ENCODE assay signal across 8 cellular contexts in the genomic region with DNA sequence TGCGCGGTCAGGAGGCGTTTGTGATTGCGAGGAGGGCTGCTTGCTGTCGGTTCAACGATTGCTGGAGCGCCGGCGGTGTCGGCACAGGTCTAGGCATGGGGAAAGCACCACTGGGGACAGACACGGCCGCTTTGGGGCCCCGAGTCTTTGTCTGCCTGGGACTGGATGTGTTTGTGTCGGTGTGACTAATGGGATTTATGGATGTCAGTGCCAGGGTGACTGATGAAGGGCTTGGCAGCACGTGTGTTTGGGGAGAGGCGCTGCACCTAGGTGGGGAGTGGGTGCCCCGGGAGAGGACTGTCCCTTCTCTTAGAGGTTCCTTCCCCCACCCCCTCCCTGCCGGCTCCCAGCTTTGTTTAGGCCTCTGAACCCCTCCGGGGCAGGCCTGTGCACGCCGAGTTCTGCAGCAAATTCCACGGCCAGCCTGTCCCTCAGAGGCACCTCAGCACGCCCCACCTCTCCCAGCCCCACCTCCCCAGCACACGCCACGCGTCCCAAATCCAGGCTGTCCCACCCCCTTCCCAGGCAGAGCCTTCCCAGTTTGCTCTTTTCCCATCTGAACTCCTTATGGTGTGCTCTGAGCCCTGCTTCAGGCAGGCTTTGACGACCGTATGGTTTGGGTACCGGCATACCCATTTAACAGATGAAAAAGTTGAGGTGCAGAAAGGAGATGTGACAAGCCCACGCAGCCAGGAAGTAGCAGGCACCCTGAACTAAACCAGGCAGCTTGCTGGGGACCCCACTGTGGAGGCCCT. TPM values are rescaled to one million over a fixed set of nuclear protein-coding genes. Genes with fewer than 3 reads are reported as not detected.
A peak's percentile ranks its signal among the peaks of the same experiment; 100 is the strongest.
DNase-seq lines count a peak whose midpoint lies in the region; ATAC-seq and TF ChIP-seq lines count a peak whose summit lies in the region.

No MANE protein-coding gene starts in this region.

- H3K79me2 ChIP-seq in MM.1S (ENCODE audit: low read length): no peaks in the 10 kb centered on the region

- no peaks in the 10 kb centered on the region for H4K20me1 ChIP-seq in MM.1S (ENCODE audit: insufficient read depth, low read length)

- POLR2A ChIA-PET in BJ (lab: Charles Lee): interaction anchor here (0.5 kb wide), 1 partner anchor 724 kb away, joined by 6 read pairs; no protein-coding TSS in a partner anchor

- CTCF ChIA-PET in BJ (lab: Yijun Ruan, JAX): interaction anchor here (0.7 kb wide), 1 partner anchor 12 kb away, joined by 3 read pairs; no protein-coding TSS in a partner anchor

- intact Hi-C loops in spleen (cut with DNase I; ENCODE audit: low total_unique reads): loop anchor here (10.0 kb wide), 1 partner anchor 45 kb away; no protein-coding TSS in a partner anchor

- H3K9me3 ChIP-seq in iPS-20b (ENCODE audit: insufficient read depth, low read depth, low read length): no peaks in the 10 kb centered on the region
- peaks cover 0 to 7% (median 2%) of the 10 kb centered on the region in 8 donors for H3K9me3 ChIP-seq in spleen
- H3K9me3 ChIP-seq in MM.1S (replicated peaks; ENCODE audit: insufficient read depth, low read length): no peaks in the 10 kb centered on the region

- H3K4me2 ChIP-seq in MM.1S (ENCODE audit: low read depth, low read length): no peak overlapping the region

- H3K27me3 ChIP-seq in BJ (ENCODE audit: control insufficient read depth, insufficient read depth, low read length) (no peaks in the 10 kb centered on the region), iPS-20b (ENCODE audit: insufficient read depth, low read length) (peaks cover 72% of the 10 kb centered on the region), spleen (replicated peaks in 1 of 7) (peaks cover 0 to 73% (median 44%) of the 10 kb centered on the region in 7 donors), MM.1S (replicated peaks; ENCODE audit: insufficient read depth, low read length) (peaks cover 78% of the 10 kb centered on the region)

- DNase-seq in BJ (ENCODE audit: low read depth) (no peak), HFF-Myc (ENCODE audit: extremely low read depth, low read depth) (no peak), astrocyte of the cerebellum (ENCODE audit: low read depth) (no peak), spleen (no peak), MM.1S (no peak), retina (no peak)

- in situ Hi-C loops in astrocyte of the cerebellum (cut with HindIII; ENCODE audit: low sequenced_read_pairs): loop anchor here (5.0 kb wide), 1 partner anchor 68 kb away; no protein-coding TSS in a partner anchor

- H3K36me3 ChIP-seq in BJ (ENCODE audit: control insufficient read depth, insufficient read depth, low read length): peaks cover 11% of the 10 kb centered on the region
- no peaks in the 10 kb centered on the region for H3K36me3 ChIP-seq in iPS-20b (ENCODE audit: insufficient read depth, low read depth, low read length)
- no peaks in the 10 kb centered on the region for H3K36me3 ChIP-seq in spleen
- H3K36me3 ChIP-seq in MM.1S (replicated peaks; ENCODE audit: insufficient read depth, low read length): no peaks in the 10 kb centered on the region

- H2AFZ ChIP-seq in MM.1S (ENCODE audit: low read length): no peak overlapping the region

- WGBS in spleen, 5 donors: 18 to 27% (median 21%) methylated on average over 28 to 30 of the region's 30 CpGs

- TF ChIP-seq POLR2A in spleen (IDR thresholded peaks at IDR 0.05): no peak

- TF ChIP-seq CTCF in BJ (IDR thresholded peaks at IDR 0.05; ENCODE audit: insufficient read depth, low read depth, low read length) (no peak), HFF-Myc (IDR thresholded peaks at IDR 0.05; ENCODE audit: low read depth, low read length, missing control alignments) (no peak), astrocyte of the cerebellum (IDR thresholded peaks at IDR 0.05; ENCODE audit: low read depth, low read length, missing control alignments) (no peak), spleen (IDR thresholded peaks at IDR 0.05 in 8 of 11, conservative IDR thresholded peaks at IDR 0.05 in 3 of 11) (no peak), MM.1S (IDR thresholded peaks at IDR 0.05; ENCODE audit: low read length) (no peak)

- ATAC-seq in HG02852 (IDR thresholded peaks at IDR 0.05; ENCODE audit: unreplicated experiment): no peak

- H3K9ac ChIP-seq in iPS-20b (ENCODE audit: low read depth, low read length) (peak overlapping the region; percentile 88; the same call in 1 of the 2 replicates), MM.1S (ENCODE audit: low read length) (no peak overlapping the region)

- H3K27ac ChIP-seq in iPS-20b (ENCODE audit: low read length): no peak overlapping the region
- H3K27ac ChIP-seq in spleen: peak overlapping the region; percentile 48 to 100 (median 97)
- no peak overlapping the region for H3K27ac ChIP-seq in MM.1S (ENCODE audit: low read length)

- H3K4me3 ChIP-seq in BJ (ENCODE audit: low read depth, low read length) (peak overlapping the region; percentile 82), HFF-Myc (replicated peaks; ENCODE audit: low read depth, low read length) (peak overlapping the region; percentile 68), astrocyte of the cerebellum (ENCODE audit: low read depth, low read length) (peak overlapping the region; percentile 75), iPS-20b (ENCODE audit: low read length) (peak overlapping the region; percentile 87), spleen (peak overlapping the region in 7 of 8 donors; percentile 24 to 81 (median 68)), MM.1S (ENCODE audit: low read length) (no peak overlapping the region)

- peaks cover 5% of the 10 kb centered on the region; the same call in 1 of the 2 replicates for H3K4me1 ChIP-seq in iPS-20b (ENCODE audit: insufficient read depth, low read length)
- H3K4me1 ChIP-seq in spleen: peaks cover 21 to 57% (median 46%) of the 10 kb centered on the region in 6 donors
- H3K4me1 ChIP-seq in MM.1S (ENCODE audit: low read length): peaks cover 2% of the 10 kb centered on the region

- H3F3A ChIP-seq in MM.1S (ENCODE audit: insufficient read depth, low read length): peaks cover 4% of the 10 kb centered on the region; the same call in 1 of the 2 replicates

- no peaks in the 10 kb centered on the region for H3K9me2 ChIP-seq in MM.1S (replicated peaks; ENCODE audit: insufficient read depth, low read length)

RNA-seq across cellular contexts. Expression of a gene that starts 6.4 kb away (rescaled TPM):
- 18.1 and 20.1 TPM in 2 replicates for polyA plus RNA-seq in BJ (2011; rRNA removed)
- 33.3 and 39.5 TPM in 2 replicates for polyA minus RNA-seq in BJ (2011; rRNA and poly(A)+ RNA removed)
- 100 to 1,000 TPM in 2 of 7 donors, 10 to 100 TPM in 5; 56.1 to 124 (median 86.6) TPM for total RNA-seq in spleen
- polyA plus RNA-seq in spleen: 10 to 100 TPM in 1 of 3 donors, 1 to 10 TPM in 2; 3.4 to 33.6 (median 3.8) TPM

Comparison
In these comparisons a context has a peak if more than half of its experiments do, and no peak if none do; other contexts are left out.
1. H3K27ac ChIP-seq: peak in spleen (8 of 8); none in iPS-20b (single experiment) and MM.1S (single experiment).